ENCODE assay signal across 2 cellular contexts in the genomic region with DNA sequence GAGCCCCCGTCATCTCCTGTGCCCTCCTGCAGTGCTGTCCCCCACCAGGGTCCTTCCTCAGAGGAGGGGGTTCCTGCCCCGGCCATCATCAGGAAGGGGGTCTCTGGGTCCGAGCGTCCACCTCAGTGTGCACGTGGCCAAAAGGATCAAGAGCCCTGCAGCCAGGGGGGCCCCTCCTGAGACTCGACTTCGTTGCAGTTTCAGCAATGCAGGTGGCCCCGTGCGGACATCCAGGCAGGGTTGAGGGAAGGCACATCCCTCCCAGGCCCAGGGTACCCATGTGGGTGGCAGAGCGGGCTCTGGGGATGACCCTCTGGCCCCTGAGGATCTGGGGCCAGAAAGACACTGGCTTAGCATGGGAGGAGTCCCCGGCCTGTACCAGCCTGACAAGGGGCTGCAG.
TF ChIP-seq lines count a peak whose summit lies in the region.

No MANE protein-coding gene starts in this region.

TF ChIP-seq in GM23338, 12 proteins besides CTCF, POLR2A, EP300 and RAD21:
- TF ChIP-seq ETS1 (IDR thresholded peaks at IDR 0.05) (no peak), JUNB (IDR thresholded peaks at IDR 0.05; ENCODE audit: unreplicated experiment) (no peak), EZH2phosphoT487 (IDR thresholded peaks at IDR 0.05; ENCODE audit: unreplicated experiment) (no peak), POLR2AphosphoS5 (IDR thresholded peaks at IDR 0.05; ENCODE audit: low read depth) (no peak)
- TF ChIP-seq, protein P1, sequence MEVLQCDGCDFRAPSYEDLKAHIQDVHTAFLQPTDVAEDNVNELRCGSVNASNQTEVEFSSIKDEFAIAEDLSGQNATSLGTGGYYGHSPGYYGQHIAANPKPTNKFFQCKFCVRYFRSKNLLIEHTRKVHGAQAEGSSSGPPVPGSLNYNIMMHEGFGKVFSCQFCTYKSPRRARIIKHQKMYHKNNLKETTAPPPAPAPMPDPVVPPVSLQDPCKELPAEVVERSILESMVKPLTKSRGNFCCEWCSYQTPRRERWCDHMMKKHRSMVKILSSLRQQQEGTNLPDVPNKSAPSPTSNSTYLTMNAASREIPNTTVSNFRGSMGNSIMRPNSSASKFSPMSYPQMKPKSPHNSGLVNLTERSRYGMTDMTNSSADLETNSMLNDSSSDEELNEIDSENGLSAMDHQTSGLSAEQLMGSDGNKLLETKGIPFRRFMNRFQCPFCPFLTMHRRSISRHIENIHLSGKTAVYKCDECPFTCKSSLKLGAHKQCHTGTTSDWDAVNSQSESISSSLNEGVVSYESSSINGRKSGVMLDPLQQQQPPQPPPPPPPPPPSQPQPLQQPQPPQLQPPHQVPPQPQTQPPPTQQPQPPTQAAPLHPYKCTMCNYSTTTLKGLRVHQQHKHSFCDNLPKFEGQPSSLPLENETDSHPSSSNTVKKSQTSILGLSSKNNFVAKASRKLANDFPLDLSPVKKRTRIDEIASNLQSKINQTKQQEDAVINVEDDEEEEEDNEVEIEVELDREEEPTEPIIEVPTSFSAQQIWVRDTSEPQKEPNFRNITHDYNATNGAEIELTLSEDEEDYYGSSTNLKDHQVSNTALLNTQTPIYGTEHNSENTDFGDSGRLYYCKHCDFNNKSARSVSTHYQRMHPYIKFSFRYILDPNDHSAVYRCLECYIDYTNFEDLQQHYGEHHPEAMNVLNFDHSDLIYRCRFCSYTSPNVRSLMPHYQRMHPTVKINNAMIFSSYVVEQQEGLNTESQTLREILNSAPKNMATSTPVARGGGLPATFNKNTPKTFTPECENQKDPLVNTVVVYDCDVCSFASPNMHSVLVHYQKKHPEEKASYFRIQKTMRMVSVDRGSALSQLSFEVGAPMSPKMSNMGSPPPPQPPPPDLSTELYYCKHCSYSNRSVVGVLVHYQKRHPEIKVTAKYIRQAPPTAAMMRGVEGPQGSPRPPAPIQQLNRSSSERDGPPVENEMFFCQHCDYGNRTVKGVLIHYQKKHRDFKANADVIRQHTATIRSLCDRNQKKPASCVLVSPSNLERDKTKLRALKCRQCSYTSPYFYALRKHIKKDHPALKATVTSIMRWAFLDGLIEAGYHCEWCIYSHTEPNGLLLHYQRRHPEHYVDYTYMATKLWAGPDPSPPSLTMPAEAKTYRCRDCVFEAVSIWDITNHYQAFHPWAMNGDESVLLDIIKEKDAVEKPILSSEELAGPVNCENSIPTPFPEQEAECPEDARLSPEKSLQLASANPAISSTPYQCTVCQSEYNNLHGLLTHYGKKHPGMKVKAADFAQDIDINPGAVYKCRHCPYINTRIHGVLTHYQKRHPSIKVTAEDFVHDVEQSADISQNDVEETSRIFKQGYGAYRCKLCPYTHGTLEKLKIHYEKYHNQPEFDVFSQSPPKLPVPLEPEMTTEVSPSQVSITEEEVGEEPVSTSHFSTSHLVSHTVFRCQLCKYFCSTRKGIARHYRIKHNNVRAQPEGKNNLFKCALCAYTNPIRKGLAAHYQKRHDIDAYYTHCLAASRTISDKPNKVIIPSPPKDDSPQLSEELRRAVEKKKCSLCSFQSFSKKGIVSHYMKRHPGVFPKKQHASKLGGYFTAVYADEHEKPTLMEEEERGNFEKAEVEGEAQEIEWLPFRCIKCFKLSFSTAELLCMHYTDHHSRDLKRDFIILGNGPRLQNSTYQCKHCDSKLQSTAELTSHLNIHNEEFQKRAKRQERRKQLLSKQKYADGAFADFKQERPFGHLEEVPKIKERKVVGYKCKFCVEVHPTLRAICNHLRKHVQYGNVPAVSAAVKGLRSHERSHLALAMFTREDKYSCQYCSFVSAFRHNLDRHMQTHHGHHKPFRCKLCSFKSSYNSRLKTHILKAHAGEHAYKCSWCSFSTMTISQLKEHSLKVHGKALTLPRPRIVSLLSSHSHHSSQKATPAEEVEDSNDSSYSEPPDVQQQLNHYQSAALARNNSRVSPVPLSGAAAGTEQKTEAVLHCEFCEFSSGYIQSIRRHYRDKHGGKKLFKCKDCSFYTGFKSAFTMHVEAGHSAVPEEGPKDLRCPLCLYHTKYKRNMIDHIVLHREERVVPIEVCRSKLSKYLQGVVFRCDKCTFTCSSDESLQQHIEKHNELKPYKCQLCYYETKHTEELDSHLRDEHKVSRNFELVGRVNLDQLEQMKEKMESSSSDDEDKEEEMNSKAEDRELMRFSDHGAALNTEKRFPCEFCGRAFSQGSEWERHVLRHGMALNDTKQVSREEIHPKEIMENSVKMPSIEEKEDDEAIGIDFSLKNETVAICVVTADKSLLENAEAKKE (CRISPR knock-in tag; IDR thresholded peaks at IDR 0.05): no peak

TF ChIP-seq in K562, 482 proteins besides CTCF, POLR2A, EP300 and RAD21:
- TF ChIP-seq POLR2G (IDR thresholded peaks at IDR 0.05; ENCODE audit: low read depth, low read length): 0 out of 2 replicates have a peak, but pooled peaks have one; percentile 16
- TF ChIP-seq ZNF717 (CRISPR knock-in tag; IDR thresholded peaks at IDR 0.05): no peak
